ENCODE assay signal across 8 cellular contexts in genomic region chr19:12723383-12723642, GRCh38. TPM values are rescaled to one million over a fixed set of nuclear protein-coding genes. Genes with fewer than 3 reads are reported as not detected.
DNase-seq lines count a peak whose midpoint lies in the region; ATAC-seq, FAIRE-seq and TF ChIP-seq lines count a peak whose summit lies in the region.

No MANE protein-coding gene starts in this region.

- H3K4me3 ChIP-seq in BLaER1 treated with 17β-estradiol and CSF1 and Interleukin-3, amounts not matched to agents 10 nM and 100 nM, result peak overlapping the region; percentile 71 to 90 (median 84)
- H3K4me3 ChIP-seq in K562, result peak overlapping the region; percentile 82

- BruUV-seq in K562 (replicated peaks; lab: Mats Ljungman, UMichigan), result no TSS peak

- DNase-seq in K562 (ENCODE audit: extremely low read depth in 1 of 4, low spot score in 3 of 4) (no peak), mesothelial cell of epicardium (ENCODE audit: low spot score in 2 of 2, unreplicated experiment in 2 of 2) (no peak), T1000 (lab: John Stamatoyannopoulos, UW) (no peak), AML-193 (lab: John Stamatoyannopoulos, UW) (no peak), occipital lobe (lab: John Stamatoyannopoulos, UW) (no peak)

- no peak for TF ChIP-seq RAD21 in K562 (CRISPR knock-in tag; conservative IDR thresholded peaks at IDR 0.05 in 1 of 2, IDR thresholded peaks at IDR 0.05 in 1 of 2)

- POLR2A ChIA-PET in K562 (lab: Yijun Ruan, JAX), result interaction anchor here (0.6 to 4.4 kb wide), 16 partner anchors 10 to 1185 kb away, joined by 3 to 50 read pairs (median 4); partner anchors contain the start of genes DHPS, GCDH, GET3 and JUNB

- H3K27ac ChIP-seq in BLaER1 treated with 17β-estradiol and CSF1 and Interleukin-3, amounts not matched to agents 10 nM and 100 nM, result peak overlapping the region; percentile 18 to 99 (median 98); a peak in 21 of 22 replicates
- H3K27ac ChIP-seq in KOPT-K1 (ENCODE audit: low read depth, low read length, poor library complexity, severe bottlenecking) (peak overlapping the region; percentile 83), K562 (ENCODE audit: extremely low read depth, low read depth, low read length) (peak overlapping the region; percentile 87)

- H4K20me1 ChIP-seq in BLaER1 treated with 17β-estradiol and CSF1 and Interleukin-3, amounts not matched to agents 10 nM and 100 nM, result peaks cover 0 to 48% (median 37%) of the 10 kb centered on the region in 11 experiments; a peak in 20 of 22 replicates
- peaks cover 17% of the 10 kb centered on the region; the same call in 1 of the 2 replicates for H4K20me1 ChIP-seq in K562 (replicated peaks; ENCODE audit: control insufficient read depth, insufficient read depth, low read length)

- peaks cover 60% of the 10 kb centered on the region for H3K79me2 ChIP-seq in K562 (ENCODE audit: control insufficient read depth, insufficient read depth, low read length)

- FAIRE-seq in K562 (lab: Jason Lieb, UNC), result peak; percentile 6

- H3K27ac Mint-ChIP-seq in mesothelial cell of epicardium, result peak overlapping the region; percentile 87

- in situ Hi-C loops in K562 (cut with MboI), result no loop called here

- TF ChIP-seq EP300 in K562 (IDR thresholded peaks at IDR 0.05; ENCODE audit: low read length), result no peak

- no peak; the same call in 2 of the 3 replicates for ATAC-seq in K562
- no peak for ATAC-seq in HG03520 (IDR thresholded peaks at IDR 0.05; ENCODE audit: unreplicated experiment)

- intact Hi-C loops in K562 (cut with micrococcal nuclease), result loop anchor here (1.0 kb wide), 1 partner anchor 10 kb away; no protein-coding TSS in a partner anchor

- no peak for TF ChIP-seq POLR2A in K562 (conservative IDR thresholded peaks at IDR 0.05)

- CTCF ChIA-PET in K562 (lab: Yijun Ruan, JAX; ENCODE audit: low intra/inter-chr PET ratio), result no interaction called here

- no peaks in the 10 kb centered on the region for H3K27me3 Mint-ChIP-seq in mesothelial cell of epicardium (ENCODE audit: low read depth)

- H3K4me1 ChIP-seq in BLaER1 treated with 17β-estradiol and CSF1 and Interleukin-3, amounts not matched to agents 10 nM and 100 nM, result peaks cover 27 to 41% (median 32%) of the 10 kb centered on the region in 10 experiments
- H3K4me1 ChIP-seq in K562 (replicated peaks in 1 of 2; ENCODE audit: control insufficient read depth in 2 of 2, insufficient read depth in 2 of 2, low read length in 2 of 2), result peaks cover 10 to 43% of the 10 kb centered on the region in 2 experiments; a peak in 3 of 5 replicates

- 2% methylated on average over 7 of the region's 7 CpGs for WGBS in K562 (ENCODE audit: insufficient coverage, low coverage, missing lambda C conversion rate)

- peaks cover 19 to 47% (median 40%) of the 10 kb centered on the region in 11 experiments for H3K36me3 ChIP-seq in BLaER1 treated with 17β-estradiol and CSF1 and Interleukin-3, amounts not matched to agents 10 nM and 100 nM
- H3K36me3 ChIP-seq in KOPT-K1 (ENCODE audit: insufficient read depth, low read length), result peaks cover 39% of the 10 kb centered on the region
- peaks cover 32% of the 10 kb centered on the region for H3K36me3 ChIP-seq in K562 (ENCODE audit: control insufficient read depth, insufficient read depth, low read length)

- no peaks in the 10 kb centered on the region for H3K9me3 ChIP-seq in BLaER1 treated with 17β-estradiol and CSF1 and Interleukin-3, amounts not matched to agents 10 nM and 100 nM (replicated peaks in 1 of 11)
- H3K9me3 ChIP-seq in KOPT-K1 (ENCODE audit: insufficient read depth, low read length, poor library complexity, severe bottlenecking) (no peaks in the 10 kb centered on the region), K562 (replicated peaks; ENCODE audit: control insufficient read depth, insufficient read depth, low read depth, low read length) (no peaks in the 10 kb centered on the region)

- H3K4me3 Mint-ChIP-seq in mesothelial cell of epicardium, result peak overlapping the region; percentile 97

- TF ChIP-seq CTCF in K562 (IDR thresholded peaks at IDR 0.05 in 2 of 3, conservative IDR thresholded peaks at IDR 0.05 in 1 of 3; ENCODE audit: insufficient read depth in 2 of 3, low read depth in 1 of 3, low read length in 3 of 3) (no peak), mesothelial cell of epicardium (IDR thresholded peaks at IDR 0.05; ENCODE audit: unreplicated experiment) (no peak)

- peaks cover 27% of the 10 kb centered on the region for H3K4me1 Mint-ChIP-seq in mesothelial cell of epicardium

- peak overlapping the region; percentile 77 to 99 (median 99) for H3K9ac ChIP-seq in BLaER1 treated with 17β-estradiol and CSF1 and Interleukin-3, amounts not matched to agents 10 nM and 100 nM
- H3K9ac ChIP-seq in K562 (ENCODE audit: insufficient read depth in 1 of 2, low read depth in 2 of 2, low read length in 2 of 2), result peak overlapping the region; percentile 89

- H3K9me1 ChIP-seq in K562 (ENCODE audit: control insufficient read depth, insufficient read depth, low read length), result peaks cover 3% of the 10 kb centered on the region

- peak overlapping the region; percentile 76 to 99 (median 91) for H3K4me2 ChIP-seq in BLaER1 treated with 17β-estradiol and CSF1 and Interleukin-3, amounts not matched to agents 10 nM and 100 nM
- peak overlapping the region; percentile 91 for H3K4me2 ChIP-seq in K562 (ENCODE audit: insufficient read depth, low read length)

- no peaks in the 10 kb centered on the region for H3K9me3 Mint-ChIP-seq in mesothelial cell of epicardium

- no peaks in the 10 kb centered on the region for H3K27me3 ChIP-seq in BLaER1 treated with 17β-estradiol and CSF1 and Interleukin-3, amounts not matched to agents 10 nM and 100 nM
- H3K27me3 ChIP-seq in K562 (ENCODE audit: control insufficient read depth in 2 of 2, insufficient read depth in 2 of 2, low read length in 2 of 2), result no peaks in the 10 kb centered on the region

- H3K36me3 Mint-ChIP-seq in mesothelial cell of epicardium, result peaks cover 10% of the 10 kb centered on the region

- peak overlapping the region; percentile 78 for H2AFZ ChIP-seq in K562 (ENCODE audit: low read depth, low read length)

RNA-seq across cellular contexts. Expression of gene TNPO2, which starts 0.4 kb away (rescaled TPM):
- 399 and 932 TPM in 2 replicates for total RNA-seq in K562 (2011; cell fraction: chromatin; rRNA removed; ENCODE audit: low replicate concordance)
- total RNA-seq in K562 (2011; cell fraction: nucleolus; rRNA removed), result 499 and 534 TPM in 2 replicates
- total RNA-seq in K562 (2011; cell fraction: nucleoplasm; rRNA removed), result 285 and 332 TPM in 2 replicates
- total RNA-seq in K562 (2014; rRNA removed), result 25.7 and 36.2 TPM in 2 replicates
- total RNA-seq in K562 (2014; rRNA removed; fragmentation: Illumina TruSeq; extraction: Trizol), result 30.0 and 40.3 TPM in 2 replicates
- total RNA-seq in K562 (2015; rRNA removed; fragmentation: Illumina TruSeq; extraction: Trizol), result 53.8 and 55.5 TPM in 2 replicates
- total RNA-seq in K562 (2021), result 107 and 126 TPM in 2 replicates
- 88.4 and 110 TPM in 2 replicates for polyA plus RNA-seq in K562 (2011; rRNA removed)
- polyA plus RNA-seq in K562 (2011; cell fraction: cytosol; rRNA removed), result 74.1 and 101 TPM in 2 replicates
- polyA plus RNA-seq in K562 (2011; cell fraction: nucleus; rRNA removed), result 461 and 669 TPM in 2 replicates
- 50.2 and 61.0 TPM in 2 replicates for polyA plus RNA-seq in K562 (2012)
- polyA plus RNA-seq in K562 (2014; fragmentation: Illumina TruSeq; extraction: Trizol), result 66.6 and 67.0 TPM in 2 replicates
- polyA plus RNA-seq in K562 (2014; fragmentation: Nextera tagmentation; extraction: Ambion mirVana), result 1 to 10 TPM; 6.0 to 6.3 TPM
- polyA plus RNA-seq in K562 (2014; rRNA removed), result 78.0 and 80.9 TPM in 2 replicates
- polyA minus RNA-seq in K562 (2011; rRNA and poly(A)+ RNA removed), result 149 and 177 TPM in 2 replicates
- polyA minus RNA-seq in K562 (2011; cell fraction: cytosol; rRNA and poly(A)+ RNA removed), result 90.2 and 132 TPM in 2 replicates
- polyA minus RNA-seq in K562 (2011; cell fraction: nucleus; rRNA and poly(A)+ RNA removed), result 220 and 239 TPM in 2 replicates
- 105 to 116 TPM (median 105 TPM) in 3 replicates for total RNA-seq in mesothelial cell of epicardium
- 54.0 TPM for total RNA-seq in occipital lobe

RNA-seq across cellular contexts. Expression of gene TRIR, which starts 11.2 kb away (rescaled TPM):
- total RNA-seq in K562 (2011; cell fraction: chromatin; rRNA removed; ENCODE audit: low replicate concordance), result 38.3 and 82.0 TPM in 2 replicates
- 75.4 and 76.0 TPM in 2 replicates for total RNA-seq in K562 (2011; cell fraction: nucleolus; rRNA removed)
- total RNA-seq in K562 (2011; cell fraction: nucleoplasm; rRNA removed), result 75.5 and 81.6 TPM in 2 replicates
- total RNA-seq in K562 (2014; rRNA removed) (375 and 478 TPM in 2 replicates), K562 (2014; rRNA removed; fragmentation: Illumina TruSeq; extraction: Trizol) (97.4 and 105 TPM in 2 replicates), K562 (2015; rRNA removed; fragmentation: Illumina TruSeq; extraction: Trizol) (127 and 137 TPM in 2 replicates), K562 (2021) (158 and 173 TPM in 2 replicates), mesothelial cell of epicardium (148 to 161 TPM (median 156 TPM) in 3 replicates), occipital lobe (138 TPM)
- polyA plus RNA-seq in K562 (2011; rRNA removed) (137 and 153 TPM in 2 replicates), K562 (2014; fragmentation: Illumina TruSeq; extraction: Trizol) (126 and 135 TPM in 2 replicates), K562 (2014; fragmentation: Nextera tagmentation; extraction: Ambion mirVana) (10 to 100 TPM; 36.7 to 40.5 TPM), K562 (2014; rRNA removed) (487 and 512 TPM in 2 replicates)
- 153 and 204 TPM in 2 replicates for polyA plus RNA-seq in K562 (2011; cell fraction: cytosol; rRNA removed)
- polyA plus RNA-seq in K562 (2011; cell fraction: nucleus; rRNA removed), result 104 and 117 TPM in 2 replicates
- polyA plus RNA-seq in K562 (2012), result 208 and 221 TPM in 2 replicates
- polyA minus RNA-seq in K562 (2011; rRNA and poly(A)+ RNA removed), result 52.4 and 52.9 TPM in 2 replicates
- polyA minus RNA-seq in K562 (2011; cell fraction: cytosol; rRNA and poly(A)+ RNA removed), result 32.0 and 35.9 TPM in 2 replicates
- 18.3 and 22.5 TPM in 2 replicates for polyA minus RNA-seq in K562 (2011; cell fraction: nucleus; rRNA and poly(A)+ RNA removed)

RNA-seq across cellular contexts. Expression of gene GET3, which starts 14.0 kb away (rescaled TPM):
- 14.2 and 56.9 TPM in 2 replicates for total RNA-seq in K562 (2011; cell fraction: chromatin; rRNA removed; ENCODE audit: low replicate concordance)
- total RNA-seq in K562 (2011; cell fraction: nucleolus; rRNA removed), result 50.0 and 64.0 TPM in 2 replicates
- 23.1 and 31.1 TPM in 2 replicates for total RNA-seq in K562 (2011; cell fraction: nucleoplasm; rRNA removed)
- 67.7 and 89.3 TPM in 2 replicates for total RNA-seq in K562 (2014; rRNA removed)
- 21.6 and 26.0 TPM in 2 replicates for total RNA-seq in K562 (2014; rRNA removed; fragmentation: Illumina TruSeq; extraction: Trizol)
- total RNA-seq in K562 (2015; rRNA removed; fragmentation: Illumina TruSeq; extraction: Trizol), result 50.1 TPM in 2 replicates
- total RNA-seq in K562 (2021), result 51.8 and 55.3 TPM in 2 replicates
- polyA plus RNA-seq in K562 (2011; rRNA removed), result 63.5 and 79.5 TPM in 2 replicates
- 84.9 and 186 TPM in 2 replicates for polyA plus RNA-seq in K562 (2011; cell fraction: cytosol; rRNA removed)
- polyA plus RNA-seq in K562 (2011; cell fraction: nucleus; rRNA removed), result 67.3 and 105 TPM in 2 replicates
- 61.4 and 90.6 TPM in 2 replicates for polyA plus RNA-seq in K562 (2012)
- 68.4 and 73.2 TPM in 2 replicates for polyA plus RNA-seq in K562 (2014; fragmentation: Illumina TruSeq; extraction: Trizol)
- polyA plus RNA-seq in K562 (2014; fragmentation: Nextera tagmentation; extraction: Ambion mirVana), result 10 to 100 TPM in 1 of 2 experiments, 1 to 10 TPM in 1; 8.3 to 29.1 TPM
- 83.5 and 85.1 TPM in 2 replicates for polyA plus RNA-seq in K562 (2014; rRNA removed)
- polyA minus RNA-seq in K562 (2011; rRNA and poly(A)+ RNA removed), result 26.3 and 49.6 TPM in 2 replicates
- 25.6 and 35.6 TPM in 2 replicates for polyA minus RNA-seq in K562 (2011; cell fraction: cytosol; rRNA and poly(A)+ RNA removed)
- 9.1 and 13.1 TPM in 2 replicates for polyA minus RNA-seq in K562 (2011; cell fraction: nucleus; rRNA and poly(A)+ RNA removed)
- 44.6 to 49.8 TPM (median 46.9 TPM) in 3 replicates for total RNA-seq in mesothelial cell of epicardium
- total RNA-seq in occipital lobe, result 59.3 TPM

RNA-seq across cellular contexts. Expression of gene FBXW9, which starts 26.9 kb away (rescaled TPM):
- total RNA-seq in K562 (2011; cell fraction: chromatin; rRNA removed; ENCODE audit: low replicate concordance), result 11.4 and 40.7 TPM in 2 replicates
- total RNA-seq in K562 (2011; cell fraction: nucleolus; rRNA removed), result 34.7 and 36.7 TPM in 2 replicates
- total RNA-seq in K562 (2011; cell fraction: nucleoplasm; rRNA removed), result 15.4 and 18.0 TPM in 2 replicates
- total RNA-seq in K562 (2014; rRNA removed), result 15.9 and 18.0 TPM in 2 replicates
- total RNA-seq in K562 (2014; rRNA removed; fragmentation: Illumina TruSeq; extraction: Trizol), result 2.0 TPM in 2 replicates
- total RNA-seq in K562 (2015; rRNA removed; fragmentation: Illumina TruSeq; extraction: Trizol), result 6.0 and 6.2 TPM in 2 replicates
- 16.8 and 17.3 TPM in 2 replicates for total RNA-seq in K562 (2021)
- 9.4 and 12.4 TPM in 2 replicates for polyA plus RNA-seq in K562 (2011; rRNA removed)
- polyA plus RNA-seq in K562 (2011; cell fraction: cytosol; rRNA removed), result 21.1 and 44.6 TPM in 2 replicates
- 48.4 and 77.6 TPM in 2 replicates for polyA plus RNA-seq in K562 (2011; cell fraction: nucleus; rRNA removed)
- polyA plus RNA-seq in K562 (2012), result 9.1 and 13.6 TPM in 2 replicates
- 3.6 and 9.1 TPM in 2 replicates for polyA plus RNA-seq in K562 (2014; fragmentation: Illumina TruSeq; extraction: Trizol)
- polyA plus RNA-seq in K562 (2014; fragmentation: Nextera tagmentation; extraction: Ambion mirVana), result 1 to 10 TPM in 1 of 2 experiments, under 1 TPM in 1; 0.23 to 1.3 TPM
- 19.0 and 21.7 TPM in 2 replicates for polyA plus RNA-seq in K562 (2014; rRNA removed)
- 2.8 and 3.4 TPM in 2 replicates for polyA minus RNA-seq in K562 (2011; rRNA and poly(A)+ RNA removed)
- 7.5 and 10.9 TPM in 2 replicates for polyA minus RNA-seq in K562 (2011; cell fraction: cytosol; rRNA and poly(A)+ RNA removed)
- polyA minus RNA-seq in K562 (2011; cell fraction: nucleus; rRNA and poly(A)+ RNA removed), result 10.2 and 10.4 TPM in 2 replicates
- 9.6 to 9.8 TPM (median 9.8 TPM) in 3 replicates for total RNA-seq in mesothelial cell of epicardium
- 6.4 TPM for total RNA-seq in occipital lobe

RNA-seq across cellular contexts. Expression of gene BEST2, which starts 28.3 kb away (rescaled TPM):
- total RNA-seq in K562 (2011; cell fraction: chromatin; rRNA removed; ENCODE audit: low replicate concordance), result not detected in 2 replicates
- 0.33 TPM in 1 of 2 replicates, not detected in the other for total RNA-seq in K562 (2011; cell fraction: nucleolus; rRNA removed)
- not detected in 2 replicates for total RNA-seq in K562 (2011; cell fraction: nucleoplasm; rRNA removed)
- total RNA-seq in K562 (2014; rRNA removed) (not detected in 2 replicates), K562 (2014; rRNA removed; fragmentation: Illumina TruSeq; extraction: Trizol) (not detected in 2 replicates), K562 (2015; rRNA removed; fragmentation: Illumina TruSeq; extraction: Trizol) (not detected in 2 replicates), K562 (2021) (not detected in 2 replicates), mesothelial cell of epicardium (not detected in 3 replicates), occipital lobe (0.16 TPM)
- polyA plus RNA-seq in K562 (2011; rRNA removed) (not detected in 2 replicates), K562 (2014; fragmentation: Illumina TruSeq; extraction: Trizol) (not detected in 2 replicates), K562 (2014; fragmentation: Nextera tagmentation; extraction: Ambion mirVana) (not detected), K562 (2014; rRNA removed) (not detected in 2 replicates)
- 0.04 TPM in 1 of 2 replicates, not detected in the other for polyA plus RNA-seq in K562 (2011; cell fraction: cytosol; rRNA removed)
- not detected in 2 replicates for polyA plus RNA-seq in K562 (2011; cell fraction: nucleus; rRNA removed)
- polyA plus RNA-seq in K562 (2012), result not detected in 2 replicates
- polyA minus RNA-seq in K562 (2011; rRNA and poly(A)+ RNA removed), result not detected in 2 replicates
- not detected in 2 replicates for polyA minus RNA-seq in K562 (2011; cell fraction: cytosol; rRNA and poly(A)+ RNA removed)
- polyA minus RNA-seq in K562 (2011; cell fraction: nucleus; rRNA and poly(A)+ RNA removed), result not detected in 2 replicates
